ENCODE assay signal across 8 cellular contexts in genomic region chr16:3819741-3820724, GRCh38.
DNase-seq lines count a peak whose midpoint lies in the region; ATAC-seq and TF ChIP-seq lines count a peak whose summit lies in the region.

No MANE protein-coding gene starts in this region.

- H3K4me3 ChIP-seq in upper lobe of right lung: no peak overlapping the region

- no peak overlapping the region for H3K27ac ChIP-seq in upper lobe of right lung

- intact Hi-C loops in upper lobe of right lung (cut with DNase I): no loop called here

- H3K9me3 ChIP-seq in upper lobe of right lung: no peaks in the 10 kb centered on the region

- ATAC-seq in upper lobe of right lung (peak; percentile 55), HG02870 (IDR thresholded peaks at IDR 0.05; ENCODE audit: unreplicated experiment) (no peak), HG03342 (IDR thresholded peaks at IDR 0.05; ENCODE audit: unreplicated experiment) (no peak)

- TF ChIP-seq CTCF in upper lobe of right lung (IDR thresholded peaks at IDR 0.05): no peak

- H3K36me3 ChIP-seq in upper lobe of right lung: no peaks in the 10 kb centered on the region

- DNase-seq in COR-L47 (lab: John Stamatoyannopoulos, UW) (peak; percentile 98), NCI-H1694 treated with DMSO at 0.1 percent for 48 hours (lab: John Stamatoyannopoulos, UW) (peak; percentile 66), amniotic stem cell (lab: John Stamatoyannopoulos, UW) (peak; percentile 87), iris pigment epithelial cell (ENCODE audit: low read depth) (peak; percentile 96), upper lobe of right lung (no peak)
- no peak for DNase-seq in activated T-cell treated with anti-CD3 and anti-CD28 coated beads, Interleukin-2, amount 50 U/mL, for 48 hours

- no peaks in the 10 kb centered on the region for H3K27me3 ChIP-seq in upper lobe of right lung

- peaks cover 62% of the 10 kb centered on the region for H3K4me1 ChIP-seq in upper lobe of right lung

Comparison
In these comparisons a context has a peak if more than half of its experiments do, and no peak if none do; other contexts are left out.
1. DNase-seq: peak in COR-L47 (single experiment), NCI-H1694 treated with DMSO at 0.1 percent for 48 hours (single experiment), amniotic stem cell (single experiment) and iris pigment epithelial cell (single experiment); none in upper lobe of right lung (single experiment) and activated T-cell treated with anti-CD3 and anti-CD28 coated beads, Interleukin-2, amount 50 U/mL, for 48 hours (0 of 2).